ENCODE assay signal across 1 cellular context in the genomic region with DNA sequence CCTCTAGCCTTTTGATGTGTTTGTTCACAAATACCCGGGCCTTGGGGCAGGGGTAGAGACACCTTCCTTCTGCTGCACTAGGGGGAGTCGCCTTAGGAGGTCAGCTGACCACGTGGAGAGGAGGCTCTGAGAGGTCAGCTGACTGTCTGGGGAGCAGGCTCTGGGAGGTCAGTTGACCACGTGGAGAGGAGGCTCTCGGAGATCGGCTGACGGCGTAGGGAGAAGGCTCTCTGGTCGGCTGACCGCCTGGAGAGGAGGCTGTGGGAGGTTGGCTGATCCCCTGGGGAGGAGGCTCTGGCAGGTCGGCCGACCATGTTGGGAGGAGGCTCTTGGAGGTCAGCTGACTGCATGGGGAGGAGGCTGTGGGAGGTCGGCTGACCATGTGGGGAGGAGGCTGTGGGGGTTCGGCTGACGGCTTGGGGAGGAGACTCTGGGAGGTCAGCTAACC.
TF ChIP-seq lines count a peak whose summit lies in the region.

No MANE protein-coding gene starts in this region.

TF ChIP-seq in K562, 482 proteins besides CTCF, POLR2A, EP300 and RAD21 (continued from another document and continues in another):
- TF ChIP-seq, protein P1, sequence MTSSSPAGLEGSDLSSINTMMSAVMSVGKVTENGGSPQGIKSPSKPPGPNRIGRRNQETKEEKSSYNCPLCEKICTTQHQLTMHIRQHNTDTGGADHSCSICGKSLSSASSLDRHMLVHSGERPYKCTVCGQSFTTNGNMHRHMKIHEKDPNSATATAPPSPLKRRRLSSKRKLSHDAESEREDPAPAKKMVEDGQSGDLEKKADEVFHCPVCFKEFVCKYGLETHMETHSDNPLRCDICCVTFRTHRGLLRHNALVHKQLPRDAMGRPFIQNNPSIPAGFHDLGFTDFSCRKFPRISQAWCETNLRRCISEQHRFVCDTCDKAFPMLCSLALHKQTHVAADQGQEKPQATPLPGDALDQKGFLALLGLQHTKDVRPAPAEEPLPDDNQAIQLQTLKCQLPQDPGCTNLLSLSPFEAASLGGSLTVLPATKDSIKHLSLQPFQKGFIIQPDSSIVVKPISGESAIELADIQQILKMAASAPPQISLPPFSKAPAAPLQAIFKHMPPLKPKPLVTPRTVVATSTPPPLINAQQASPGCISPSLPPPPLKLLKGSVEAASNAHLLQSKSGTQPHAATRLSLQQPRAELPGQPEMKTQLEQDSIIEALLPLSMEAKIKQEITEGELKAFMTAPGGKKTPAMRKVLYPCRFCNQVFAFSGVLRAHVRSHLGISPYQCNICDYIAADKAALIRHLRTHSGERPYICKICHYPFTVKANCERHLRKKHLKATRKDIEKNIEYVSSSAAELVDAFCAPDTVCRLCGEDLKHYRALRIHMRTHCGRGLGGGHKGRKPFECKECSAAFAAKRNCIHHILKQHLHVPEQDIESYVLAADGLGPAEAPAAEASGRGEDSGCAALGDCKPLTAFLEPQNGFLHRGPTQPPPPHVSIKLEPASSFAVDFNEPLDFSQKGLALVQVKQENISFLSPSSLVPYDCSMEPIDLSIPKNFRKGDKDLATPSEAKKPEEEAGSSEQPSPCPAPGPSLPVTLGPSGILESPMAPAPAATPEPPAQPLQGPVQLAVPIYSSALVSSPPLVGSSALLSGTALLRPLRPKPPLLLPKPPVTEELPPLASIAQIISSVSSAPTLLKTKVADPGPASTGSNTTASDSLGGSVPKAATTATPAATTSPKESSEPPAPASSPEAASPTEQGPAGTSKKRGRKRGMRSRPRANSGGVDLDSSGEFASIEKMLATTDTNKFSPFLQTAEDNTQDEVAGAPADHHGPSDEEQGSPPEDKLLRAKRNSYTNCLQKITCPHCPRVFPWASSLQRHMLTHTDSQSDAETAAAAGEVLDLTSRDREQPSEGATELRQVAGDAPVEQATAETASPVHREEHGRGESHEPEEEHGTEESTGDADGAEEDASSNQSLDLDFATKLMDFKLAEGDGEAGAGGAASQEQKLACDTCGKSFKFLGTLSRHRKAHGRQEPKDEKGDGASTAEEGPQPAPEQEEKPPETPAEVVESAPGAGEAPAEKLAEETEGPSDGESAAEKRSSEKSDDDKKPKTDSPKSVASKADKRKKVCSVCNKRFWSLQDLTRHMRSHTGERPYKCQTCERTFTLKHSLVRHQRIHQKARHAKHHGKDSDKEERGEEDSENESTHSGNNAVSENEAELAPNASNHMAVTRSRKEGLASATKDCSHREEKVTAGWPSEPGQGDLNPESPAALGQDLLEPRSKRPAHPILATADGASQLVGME (CRISPR knock-in tag; IDR thresholded peaks at IDR 0.05): no peak
- no peak; the same call in 1 of the 2 replicates for TF ChIP-seq BHLHE40 (IDR thresholded peaks at IDR 0.05; ENCODE audit: low read length)
- TF ChIP-seq CHCHD3 (CRISPR knock-in tag; IDR thresholded peaks at IDR 0.05): no peak
- TF ChIP-seq, protein P2, sequence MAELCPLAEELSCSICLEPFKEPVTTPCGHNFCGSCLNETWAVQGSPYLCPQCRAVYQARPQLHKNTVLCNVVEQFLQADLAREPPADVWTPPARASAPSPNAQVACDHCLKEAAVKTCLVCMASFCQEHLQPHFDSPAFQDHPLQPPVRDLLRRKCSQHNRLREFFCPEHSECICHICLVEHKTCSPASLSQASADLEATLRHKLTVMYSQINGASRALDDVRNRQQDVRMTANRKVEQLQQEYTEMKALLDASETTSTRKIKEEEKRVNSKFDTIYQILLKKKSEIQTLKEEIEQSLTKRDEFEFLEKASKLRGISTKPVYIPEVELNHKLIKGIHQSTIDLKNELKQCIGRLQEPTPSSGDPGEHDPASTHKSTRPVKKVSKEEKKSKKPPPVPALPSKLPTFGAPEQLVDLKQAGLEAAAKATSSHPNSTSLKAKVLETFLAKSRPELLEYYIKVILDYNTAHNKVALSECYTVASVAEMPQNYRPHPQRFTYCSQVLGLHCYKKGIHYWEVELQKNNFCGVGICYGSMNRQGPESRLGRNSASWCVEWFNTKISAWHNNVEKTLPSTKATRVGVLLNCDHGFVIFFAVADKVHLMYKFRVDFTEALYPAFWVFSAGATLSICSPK (IDR thresholded peaks at IDR 0.05; ENCODE audit: borderline replicate concordance): no peak
- TF ChIP-seq HIVEP1 (CRISPR knock-in tag; IDR thresholded peaks at IDR 0.05): 0 out of 2 replicates have a peak, but pooled peaks have one; percentile 66
- TF ChIP-seq, protein P3, sequence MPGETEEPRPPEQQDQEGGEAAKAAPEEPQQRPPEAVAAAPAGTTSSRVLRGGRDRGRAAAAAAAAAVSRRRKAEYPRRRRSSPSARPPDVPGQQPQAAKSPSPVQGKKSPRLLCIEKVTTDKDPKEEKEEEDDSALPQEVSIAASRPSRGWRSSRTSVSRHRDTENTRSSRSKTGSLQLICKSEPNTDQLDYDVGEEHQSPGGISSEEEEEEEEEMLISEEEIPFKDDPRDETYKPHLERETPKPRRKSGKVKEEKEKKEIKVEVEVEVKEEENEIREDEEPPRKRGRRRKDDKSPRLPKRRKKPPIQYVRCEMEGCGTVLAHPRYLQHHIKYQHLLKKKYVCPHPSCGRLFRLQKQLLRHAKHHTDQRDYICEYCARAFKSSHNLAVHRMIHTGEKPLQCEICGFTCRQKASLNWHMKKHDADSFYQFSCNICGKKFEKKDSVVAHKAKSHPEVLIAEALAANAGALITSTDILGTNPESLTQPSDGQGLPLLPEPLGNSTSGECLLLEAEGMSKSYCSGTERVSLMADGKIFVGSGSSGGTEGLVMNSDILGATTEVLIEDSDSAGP (CRISPR knock-in tag; IDR thresholded peaks at IDR 0.05): no peak
- TF ChIP-seq TBP (optimal IDR thresholded peaks at IDR 0.05; ENCODE audit: low read depth, low read length): no peak
- TF ChIP-seq, protein P4, sequence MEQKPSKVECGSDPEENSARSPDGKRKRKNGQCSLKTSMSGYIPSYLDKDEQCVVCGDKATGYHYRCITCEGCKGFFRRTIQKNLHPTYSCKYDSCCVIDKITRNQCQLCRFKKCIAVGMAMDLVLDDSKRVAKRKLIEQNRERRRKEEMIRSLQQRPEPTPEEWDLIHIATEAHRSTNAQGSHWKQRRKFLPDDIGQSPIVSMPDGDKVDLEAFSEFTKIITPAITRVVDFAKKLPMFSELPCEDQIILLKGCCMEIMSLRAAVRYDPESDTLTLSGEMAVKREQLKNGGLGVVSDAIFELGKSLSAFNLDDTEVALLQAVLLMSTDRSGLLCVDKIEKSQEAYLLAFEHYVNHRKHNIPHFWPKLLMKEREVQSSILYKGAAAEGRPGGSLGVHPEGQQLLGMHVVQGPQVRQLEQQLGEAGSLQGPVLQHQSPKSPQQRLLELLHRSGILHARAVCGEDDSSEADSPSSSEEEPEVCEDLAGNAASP (IDR thresholded peaks at IDR 0.05): no peak
- peak; percentile 65; the same call in 1 of the 2 replicates for TF ChIP-seq ZNF583 (CRISPR knock-in tag; IDR thresholded peaks at IDR 0.05)
- no peak for TF ChIP-seq SP1 (CRISPR knock-in tag; IDR thresholded peaks at IDR 0.05)
- no peak for TF ChIP-seq ZNF146 (CRISPR knock-in tag; IDR thresholded peaks at IDR 0.05; ENCODE audit: unreplicated experiment)
- TF ChIP-seq ZNF282 (CRISPR knock-in tag; IDR thresholded peaks at IDR 0.05): no peak
- TF ChIP-seq, protein P5, sequence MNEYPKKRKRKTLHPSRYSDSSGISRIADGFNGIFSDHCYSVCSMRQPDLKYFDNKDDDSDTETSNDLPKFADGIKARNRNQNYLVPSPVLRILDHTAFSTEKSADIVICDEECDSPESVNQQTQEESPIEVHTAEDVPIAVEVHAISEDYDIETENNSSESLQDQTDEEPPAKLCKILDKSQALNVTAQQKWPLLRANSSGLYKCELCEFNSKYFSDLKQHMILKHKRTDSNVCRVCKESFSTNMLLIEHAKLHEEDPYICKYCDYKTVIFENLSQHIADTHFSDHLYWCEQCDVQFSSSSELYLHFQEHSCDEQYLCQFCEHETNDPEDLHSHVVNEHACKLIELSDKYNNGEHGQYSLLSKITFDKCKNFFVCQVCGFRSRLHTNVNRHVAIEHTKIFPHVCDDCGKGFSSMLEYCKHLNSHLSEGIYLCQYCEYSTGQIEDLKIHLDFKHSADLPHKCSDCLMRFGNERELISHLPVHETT (CRISPR knock-in tag; conservative IDR thresholded peaks at IDR 0.05 in 1 of 2, IDR thresholded peaks at IDR 0.05 in 1 of 2): peak in 1 of 2 experiments; percentile 79; a peak in 2 of 4 replicates
- TF ChIP-seq, protein P6, sequence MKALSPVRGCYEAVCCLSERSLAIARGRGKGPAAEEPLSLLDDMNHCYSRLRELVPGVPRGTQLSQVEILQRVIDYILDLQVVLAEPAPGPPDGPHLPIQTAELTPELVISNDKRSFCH (CRISPR knock-in tag; IDR thresholded peaks at IDR 0.05): no peak
- TF ChIP-seq, protein P6 (tag; IDR thresholded peaks at IDR 0.05): 0 out of 2 replicates have a peak, but pooled peaks have one; percentile 39
- peak; percentile 70; the same call in 1 of the 2 replicates for TF ChIP-seq OTX1 (CRISPR knock-in tag; IDR thresholded peaks at IDR 0.05)
- no peak for TF ChIP-seq POLR2AphosphoS5 (IDR thresholded peaks at IDR 0.05; ENCODE audit: control insufficient read depth, insufficient read depth, low read depth, low read length)
- no peak for TF ChIP-seq MYBL2 (IDR thresholded peaks at IDR 0.05; ENCODE audit: low read depth)
- no peak for TF ChIP-seq MYBL2 (CRISPR knock-in tag; IDR thresholded peaks at IDR 0.05; ENCODE audit: borderline replicate concordance)
- TF ChIP-seq SRSF9 (IDR thresholded peaks at IDR 0.05; ENCODE audit: borderline replicate concordance, low read depth, low read length): no peak
- TF ChIP-seq, protein P7, sequence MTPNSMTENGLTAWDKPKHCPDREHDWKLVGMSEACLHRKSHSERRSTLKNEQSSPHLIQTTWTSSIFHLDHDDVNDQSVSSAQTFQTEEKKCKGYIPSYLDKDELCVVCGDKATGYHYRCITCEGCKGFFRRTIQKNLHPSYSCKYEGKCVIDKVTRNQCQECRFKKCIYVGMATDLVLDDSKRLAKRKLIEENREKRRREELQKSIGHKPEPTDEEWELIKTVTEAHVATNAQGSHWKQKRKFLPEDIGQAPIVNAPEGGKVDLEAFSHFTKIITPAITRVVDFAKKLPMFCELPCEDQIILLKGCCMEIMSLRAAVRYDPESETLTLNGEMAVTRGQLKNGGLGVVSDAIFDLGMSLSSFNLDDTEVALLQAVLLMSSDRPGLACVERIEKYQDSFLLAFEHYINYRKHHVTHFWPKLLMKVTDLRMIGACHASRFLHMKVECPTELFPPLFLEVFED (CRISPR knock-in tag; conservative IDR thresholded peaks at IDR 0.05): no peak
- TF ChIP-seq, protein P8, sequence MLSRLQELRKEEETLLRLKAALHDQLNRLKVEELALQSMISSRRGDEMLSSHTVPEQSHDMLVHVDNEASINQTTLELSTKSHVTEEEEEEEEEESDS (CRISPR knock-in tag; IDR thresholded peaks at IDR 0.05): no peak
- no peak for TF ChIP-seq YY1 (IDR thresholded peaks at IDR 0.05; ENCODE audit: borderline replicate concordance in 1 of 3, control insufficient read depth in 1 of 3, extremely low read depth in 1 of 3, insufficient read depth in 3 of 3, insufficient read length in 1 of 3, insufficient replicate concordance in 2 of 3, low read depth in 1 of 3, low read length in 2 of 3)
- TF ChIP-seq SIX5 (IDR thresholded peaks at IDR 0.05; ENCODE audit: borderline replicate concordance in 1 of 2, insufficient read depth in 1 of 2, low read depth in 1 of 2, low read length in 2 of 2): no peak
- no peak for TF ChIP-seq ZNF507 (tag; conservative IDR thresholded peaks at IDR 0.05)
- TF ChIP-seq SAFB2 (IDR thresholded peaks at IDR 0.05; ENCODE audit: borderline replicate concordance, low read depth, low read length, severe bottlenecking): no peak
- no peak for TF ChIP-seq ZNF431 (CRISPR knock-in tag; IDR thresholded peaks at IDR 0.05)
- TF ChIP-seq ATF7 (IDR thresholded peaks at IDR 0.05): no peak
- TF ChIP-seq ASH1L (IDR thresholded peaks at IDR 0.05; ENCODE audit: borderline replicate concordance, low read depth, partially characterized antibody): no peak
- no peak for TF ChIP-seq ZNF766 (CRISPR knock-in tag; conservative IDR thresholded peaks at IDR 0.05)
- TF ChIP-seq, protein P9, sequence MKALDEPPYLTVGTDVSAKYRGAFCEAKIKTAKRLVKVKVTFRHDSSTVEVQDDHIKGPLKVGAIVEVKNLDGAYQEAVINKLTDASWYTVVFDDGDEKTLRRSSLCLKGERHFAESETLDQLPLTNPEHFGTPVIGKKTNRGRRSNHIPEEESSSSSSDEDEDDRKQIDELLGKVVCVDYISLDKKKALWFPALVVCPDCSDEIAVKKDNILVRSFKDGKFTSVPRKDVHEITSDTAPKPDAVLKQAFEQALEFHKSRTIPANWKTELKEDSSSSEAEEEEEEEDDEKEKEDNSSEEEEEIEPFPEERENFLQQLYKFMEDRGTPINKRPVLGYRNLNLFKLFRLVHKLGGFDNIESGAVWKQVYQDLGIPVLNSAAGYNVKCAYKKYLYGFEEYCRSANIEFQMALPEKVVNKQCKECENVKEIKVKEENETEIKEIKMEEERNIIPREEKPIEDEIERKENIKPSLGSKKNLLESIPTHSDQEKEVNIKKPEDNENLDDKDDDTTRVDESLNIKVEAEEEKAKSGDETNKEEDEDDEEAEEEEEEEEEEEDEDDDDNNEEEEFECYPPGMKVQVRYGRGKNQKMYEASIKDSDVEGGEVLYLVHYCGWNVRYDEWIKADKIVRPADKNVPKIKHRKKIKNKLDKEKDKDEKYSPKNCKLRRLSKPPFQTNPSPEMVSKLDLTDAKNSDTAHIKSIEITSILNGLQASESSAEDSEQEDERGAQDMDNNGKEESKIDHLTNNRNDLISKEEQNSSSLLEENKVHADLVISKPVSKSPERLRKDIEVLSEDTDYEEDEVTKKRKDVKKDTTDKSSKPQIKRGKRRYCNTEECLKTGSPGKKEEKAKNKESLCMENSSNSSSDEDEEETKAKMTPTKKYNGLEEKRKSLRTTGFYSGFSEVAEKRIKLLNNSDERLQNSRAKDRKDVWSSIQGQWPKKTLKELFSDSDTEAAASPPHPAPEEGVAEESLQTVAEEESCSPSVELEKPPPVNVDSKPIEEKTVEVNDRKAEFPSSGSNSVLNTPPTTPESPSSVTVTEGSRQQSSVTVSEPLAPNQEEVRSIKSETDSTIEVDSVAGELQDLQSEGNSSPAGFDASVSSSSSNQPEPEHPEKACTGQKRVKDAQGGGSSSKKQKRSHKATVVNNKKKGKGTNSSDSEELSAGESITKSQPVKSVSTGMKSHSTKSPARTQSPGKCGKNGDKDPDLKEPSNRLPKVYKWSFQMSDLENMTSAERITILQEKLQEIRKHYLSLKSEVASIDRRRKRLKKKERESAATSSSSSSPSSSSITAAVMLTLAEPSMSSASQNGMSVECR (CRISPR knock-in tag; IDR thresholded peaks at IDR 0.05): no peak
- no peak for TF ChIP-seq ETV1 (tag; conservative IDR thresholded peaks at IDR 0.05; ENCODE audit: low read depth)
- no peak for TF ChIP-seq ZNF143 (CRISPR knock-in tag; IDR thresholded peaks at IDR 0.05)
- TF ChIP-seq NFIX (CRISPR knock-in tag; IDR thresholded peaks at IDR 0.05; ENCODE audit: low read depth): no peak
- TF ChIP-seq MEIS2 (IDR thresholded peaks at IDR 0.05; ENCODE audit: partially characterized antibody): no peak
- TF ChIP-seq BRCA1 (IDR thresholded peaks at IDR 0.05): no peak
- no peak for TF ChIP-seq BRCA1 (CRISPR knock-in tag; IDR thresholded peaks at IDR 0.05)
- TF ChIP-seq YBX1 (IDR thresholded peaks at IDR 0.05): no peak
- TF ChIP-seq ZNF311 (CRISPR knock-in tag; IDR thresholded peaks at IDR 0.05): no peak
- peak; percentile 80 for TF ChIP-seq DIDO1 (tag; IDR thresholded peaks at IDR 0.05; ENCODE audit: low read depth)
- no peak for TF ChIP-seq ATF1 (CRISPR knock-in tag; IDR thresholded peaks at IDR 0.05)
- TF ChIP-seq ATF1 (tag; IDR thresholded peaks at IDR 0.05): no peak
